In genomic region chr15:50163719-50164410, GRCh38 we compare ENCODE assay signal across 20 cellular contexts. TPM values are rescaled to one million over a fixed set of nuclear protein-coding genes. Genes with fewer than 3 reads are reported as not detected.
DNase-seq lines count a peak whose midpoint lies in the region; ATAC-seq and TF ChIP-seq lines count a peak whose summit lies in the region.
"Had no signal": no experiment of that assay in that cellular context is flagged by ENCODE, and none has a peak within 500 bp of the region (broad histone marks: within the 10 kb centered on the region; RNA-seq: fewer than 3 reads in every experiment).

No MANE protein-coding gene starts in this region.

- H3K4me3 ChIP-seq in HCT116 (replicated peaks in 1 of 2; ENCODE audit: low read depth in 1 of 2, low read length in 2 of 2) (no peak overlapping the region; a peak in 1 of 4 replicates), adipocyte (ENCODE audit: low read length) (peak overlapping the region; percentile 10), smooth muscle cell (no peak overlapping the region)
- H3K4me3 ChIP-seq: tibial nerve had no signal

- ATAC-seq in HCT116 (0 out of 2 replicates have a peak, but pooled peaks have one; percentile 3), HG03521 (IDR thresholded peaks at IDR 0.05; ENCODE audit: unreplicated experiment) (no peak)
- ATAC-seq: effector memory CD8-positive, alpha-beta T cell had no signal

- no peaks in the 10 kb centered on the region for H3K79me2 ChIP-seq in HCT116 (ENCODE audit: insufficient read depth, low read length)
- no peaks in the 10 kb centered on the region for H3K79me2 ChIP-seq in smooth muscle cell (ENCODE audit: low read depth)

- H3K4me2 ChIP-seq in HCT116 (ENCODE audit: low read length) (peak overlapping the region; percentile 68), smooth muscle cell (no peak overlapping the region)

- H3K4me1 ChIP-seq in HCT116 (ENCODE audit: control insufficient read depth in 1 of 2, insufficient read depth in 2 of 2, low read length in 2 of 2) (peaks cover 10 to 38% of the 10 kb centered on the region in 2 experiments), adipocyte (ENCODE audit: control insufficient read depth, insufficient read depth, low read length) (peaks cover 41% of the 10 kb centered on the region), smooth muscle cell (ENCODE audit: low read depth) (no peaks in the 10 kb centered on the region)

- H3K9me3 ChIP-seq in HCT116 (ENCODE audit: control insufficient read depth in 1 of 2, insufficient read depth in 1 of 2, low read depth in 1 of 2, low read length in 2 of 2) (no peaks in the 10 kb centered on the region), adipocyte (ENCODE audit: control insufficient read depth, low read length) (peaks cover 4% of the 10 kb centered on the region), smooth muscle cell (replicated peaks; ENCODE audit: low read depth) (no peaks in the 10 kb centered on the region)
- H3K9me3 ChIP-seq: tibial nerve had no signal

- TF ChIP-seq POLR2A in HCT116 (IDR thresholded peaks at IDR 0.05; ENCODE audit: borderline replicate concordance, extremely low read depth, insufficient read depth, insufficient read length): no peak

- POLR2A ChIA-PET in HCT116 (lab: Charles Lee): no interaction called here

- no peaks in the 10 kb centered on the region for H3K9me2 ChIP-seq in HCT116 (ENCODE audit: insufficient read depth)

- RAD21 ChIA-PET in HCT116 (lab: Charles Lee; ENCODE audit: low non-redundant PET in 1 of 2, low total read pairs in 2 of 2, uncharacterized antibody in 2 of 2, unreplicated experiment in 2 of 2): no interaction called here

- no peaks in the 10 kb centered on the region for H3K36me3 ChIP-seq in HCT116 (ENCODE audit: control insufficient read depth in 1 of 2, insufficient read depth in 2 of 2, low read length in 2 of 2)
- H3K36me3 ChIP-seq in adipocyte (ENCODE audit: control insufficient read depth, insufficient read depth, low read length, severe bottlenecking): no peaks in the 10 kb centered on the region
- no peaks in the 10 kb centered on the region for H3K36me3 ChIP-seq in smooth muscle cell (ENCODE audit: low read depth)
- H3K36me3 ChIP-seq: brain microvascular endothelial cell, tibial nerve, WERI-Rb-1 had no signal

- intact Hi-C loops in HCT116 (cut with micrococcal nuclease): no loop called here

- 64% methylated on average over 2 of the region's 2 CpGs for WGBS in smooth muscle cell (ENCODE audit: low lambda C conversion rate)

- TF ChIP-seq CTCF in HCT116 (IDR thresholded peaks at IDR 0.05 in 2 of 3, conservative IDR thresholded peaks at IDR 0.05 in 1 of 3; ENCODE audit: borderline replicate concordance in 1 of 3, insufficient read depth in 1 of 3, low read depth in 2 of 3, low read length in 2 of 3) (no peak), smooth muscle cell (IDR thresholded peaks at IDR 0.05; ENCODE audit: borderline replicate concordance, insufficient read depth, poor library complexity, severe bottlenecking) (no peak)

- no TSS peak for BruUV-seq in HCT116 (replicated peaks; lab: Mats Ljungman, UMichigan)

- H4K20me1 ChIP-seq in HCT116 (ENCODE audit: insufficient read depth) (no peaks in the 10 kb centered on the region), smooth muscle cell (ENCODE audit: low read depth) (no peaks in the 10 kb centered on the region)

- H3K27me3 ChIP-seq in HCT116 (ENCODE audit: insufficient read depth, low read length) (no peaks in the 10 kb centered on the region), adipocyte (replicated peaks; ENCODE audit: control insufficient read depth, insufficient read depth, low read length) (no peaks in the 10 kb centered on the region), smooth muscle cell (ENCODE audit: low read depth) (no peaks in the 10 kb centered on the region)
- H3K27me3 ChIP-seq: brain microvascular endothelial cell, tibial nerve had no signal

- H3F3A ChIP-seq in smooth muscle cell (ENCODE audit: low read depth): no peaks in the 10 kb centered on the region

- H2AFZ ChIP-seq in HCT116 (ENCODE audit: low read depth, low read length, poor library complexity, severe bottlenecking) (no peak overlapping the region), smooth muscle cell (ENCODE audit: low read depth) (no peak overlapping the region)

- H3K27ac ChIP-seq in HCT116 (ENCODE audit: low read depth, low read length) (peak overlapping the region; percentile 58; the same call in 1 of the 2 replicates), smooth muscle cell (ENCODE audit: low read depth) (peak overlapping the region; percentile 51)
- H3K27ac ChIP-seq: brain microvascular endothelial cell, tibial nerve, WERI-Rb-1 had no signal

- TF ChIP-seq RAD21 in HCT116 (IDR thresholded peaks at IDR 0.05; ENCODE audit: low read depth): no peak

- CTCF ChIA-PET in HCT116 (lab: Charles Lee): no interaction called here

- H3K9ac ChIP-seq in HCT116 (ENCODE audit: low read length) (no peak overlapping the region), adipocyte (ENCODE audit: low read length) (no peak overlapping the region), smooth muscle cell (ENCODE audit: low read depth) (no peak overlapping the region)

- DNase-seq in HCT116 (ENCODE audit: low read depth, low spot score): no peak
- peak; percentile 69 for DNase-seq in MV-4-11 (lab: John Stamatoyannopoulos, UW)
- DNase-seq in adipocyte (ENCODE audit: low read depth): no peak
- no peak for DNase-seq in smooth muscle cell (lab: John Stamatoyannopoulos, UW; ENCODE audit: unreplicated experiment)
- DNase-seq in stimulated activated CD4-positive, alpha-beta T cell treated with anti-CD3 and anti-CD28 coated beads, Interleukin-4, amount 100 ng/mL, for 1 hour: no peak
- no peak for DNase-seq in NCI-H226
- DNase-seq: activated CD8-positive, alpha-beta memory T cell treated with anti-CD3 and anti-CD28 coated beads, Interleukin-2, amount 50 U/mL, for 48 hours; activated naive CD8-positive, alpha-beta T cell treated with anti-CD3 and anti-CD28 coated beads, Interleukin-2, amount 10 ng/mL, durations not matched to agents 7 days and 5 days; effector memory CD8-positive, alpha-beta T cell; midbrain; NCI-H2029; nephron progenitor cell; NK-92 treated with Interleukin-12 subunit alpha and Interleukin-12 subunit beta, amount 100 ng/mL, for 24 hours; stimulated activated naive CD4-positive, alpha-beta T cell; WERI-Rb-1 had no signal

TF ChIP-seq in HCT116, 20 proteins besides CTCF, POLR2A, EP300 and RAD21:
- no peak for TF ChIP-seq JUND (IDR thresholded peaks at IDR 0.05)
- TF ChIP-seq CBX3 (IDR thresholded peaks at IDR 0.05; ENCODE audit: low read depth): no peak
- TF ChIP-seq FOSL1 (IDR thresholded peaks at IDR 0.05; ENCODE audit: low read depth): no peak
- TF ChIP-seq, protein P1, sequence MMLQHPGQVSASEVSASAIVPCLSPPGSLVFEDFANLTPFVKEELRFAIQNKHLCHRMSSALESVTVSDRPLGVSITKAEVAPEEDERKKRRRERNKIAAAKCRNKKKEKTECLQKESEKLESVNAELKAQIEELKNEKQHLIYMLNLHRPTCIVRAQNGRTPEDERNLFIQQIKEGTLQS (IDR thresholded peaks at IDR 0.05): no peak
TF ChIP-seq in HCT116: peak in this region for 0.

RNA-seq across cellular contexts. Expression of gene SLC27A2, which starts 18.1 kb away (rescaled TPM):
- 14.0 TPM for total RNA-seq in HCT116 (2021; ENCODE audit: unreplicated experiment)
- 10.8 and 12.0 TPM in 2 replicates for polyA plus RNA-seq in HCT116 (2012)
- 0.31 and 1.6 TPM in 2 replicates for total RNA-seq in smooth muscle cell
- 0.21 TPM in 1 of 2 replicates, not detected in the other for polyA plus RNA-seq in smooth muscle cell

RNA-seq across cellular contexts. Expression of gene ATP8B4, which starts 44.8 kb away (rescaled TPM):
- total RNA-seq in HCT116 (2021; ENCODE audit: unreplicated experiment) (0.25 TPM), smooth muscle cell (60.5 and 63.9 TPM in 2 replicates)
- 0.12 and 0.26 TPM in 2 replicates for polyA plus RNA-seq in HCT116 (2012)
- 21.7 and 25.5 TPM in 2 replicates for polyA plus RNA-seq in smooth muscle cell
- total RNA-seq: Daoy, glomerular endothelial cell had no signal

Comparison
In these comparisons a context has a peak if more than half of its experiments do, and no peak if none do; other contexts are left out.
1. RNA of gene ATP8B4, which starts 44.8 kb away (total RNA-seq): 60.5 to 63.9 TPM in smooth muscle cell; 0.25 TPM in HCT116 (single experiment); every median in the first group is over 10 times any median in the second.